8 cellular contexts compared by ENCODE assay signal in the genomic region with DNA sequence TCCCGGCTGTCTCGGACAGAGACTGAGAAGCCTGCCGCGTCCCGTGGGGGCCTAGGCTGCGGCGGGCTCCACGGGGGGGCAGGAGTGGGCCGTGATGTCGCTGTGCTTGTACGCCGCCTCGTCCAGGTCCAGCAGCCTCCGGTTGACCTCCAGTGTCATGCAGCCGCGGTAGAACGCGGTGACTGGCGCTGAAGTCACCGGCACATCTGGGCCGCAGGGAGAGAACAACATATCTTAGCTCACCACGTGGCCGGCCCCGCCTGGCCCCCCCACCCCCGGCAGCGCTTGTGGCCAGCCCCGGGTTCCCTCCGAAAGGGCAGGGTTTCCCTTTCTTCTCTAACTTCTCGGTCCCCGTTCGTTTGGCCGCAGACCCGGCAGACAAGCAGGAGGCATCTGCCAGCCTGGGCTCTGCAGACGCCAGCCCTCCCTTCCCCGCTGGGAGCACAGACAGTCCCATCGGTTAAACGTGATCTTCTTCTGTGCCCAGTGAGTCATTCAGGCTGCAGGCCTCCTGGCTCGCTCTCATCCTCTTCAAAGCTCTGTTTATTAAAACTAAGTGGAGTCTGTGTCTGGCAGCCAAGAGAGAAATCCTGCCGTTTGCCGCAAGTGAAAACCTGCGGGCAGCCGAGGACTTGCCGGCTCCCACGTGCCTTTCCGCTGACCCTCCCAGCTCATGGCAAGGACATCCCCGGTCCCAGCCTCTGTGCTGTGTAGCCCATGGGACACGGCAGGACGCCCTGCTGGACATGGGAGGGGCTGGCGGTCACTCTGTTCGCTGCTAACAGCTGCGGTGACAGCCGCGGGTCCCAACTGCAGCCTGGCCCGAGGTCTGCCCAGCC. TPM values are rescaled to one million over a fixed set of nuclear protein-coding genes. Genes with fewer than 3 reads are reported as not detected.
DNase-seq lines count a peak whose midpoint lies in the region; ATAC-seq and TF ChIP-seq lines count a peak whose summit lies in the region.

No MANE protein-coding gene starts in this region.

- peak in 3 of 4 donors; percentile 14 to 71 (median 49) for TF ChIP-seq EP300 in sigmoid colon (IDR thresholded peaks at IDR 0.05)

- 68 to 77% methylated on average over 54 of the region's 54 CpGs for WGBS in sigmoid colon, 2 donors

- H3K4me3 ChIP-seq in adipocyte (ENCODE audit: low read length) = peak overlapping the region; percentile 48
- peak overlapping the region; percentile 18 to 50 (median 36) for H3K4me3 ChIP-seq in sigmoid colon
- H3K4me3 ChIP-seq in effector memory CD4-positive, alpha-beta T cell (ENCODE audit: insufficient read depth, low read depth, low read length, poor library complexity, severe bottlenecking) = no peak overlapping the region

- H3K27me3 Mint-ChIP-seq in IgD-negative memory B cell = peaks cover 3% of the 10 kb centered on the region
- peaks cover 0 to 2% (median 0%) of the 10 kb centered on the region in 5 donors for H3K27me3 Mint-ChIP-seq in naive thymus-derived CD8-positive, alpha-beta T cell

- intact Hi-C loops in Right ventricle myocardium superior (cut with DNase I) = no loop called here
- intact Hi-C loops in sigmoid colon (cut with DNase I) = loop anchor here (2.0 to 5.0 kb wide), 2 partner anchors 16 to 246 kb away; no protein-coding TSS in a partner anchor

- TF ChIP-seq POLR2A in sigmoid colon (IDR thresholded peaks at IDR 0.05) = no peak

- H3K4me1 ChIP-seq in adipocyte (ENCODE audit: control insufficient read depth, insufficient read depth, low read length) (peaks cover 36% of the 10 kb centered on the region), sigmoid colon (peaks cover 0 to 57% (median 47%) of the 10 kb centered on the region in 4 donors)
- H3K4me1 ChIP-seq in effector memory CD4-positive, alpha-beta T cell (ENCODE audit: control insufficient read depth, insufficient read depth, low read length, poor library complexity, severe bottlenecking) = no peaks in the 10 kb centered on the region

- ATAC-seq in Right ventricle myocardium superior (ENCODE audit: poor library complexity) = peak; percentile 82
- ATAC-seq in naive thymus-derived CD8-positive, alpha-beta T cell = no peak
- no peak for ATAC-seq in HG03139 (IDR thresholded peaks at IDR 0.05; ENCODE audit: unreplicated experiment)

- peak overlapping the region; percentile 78 for H3K9ac ChIP-seq in adipocyte (ENCODE audit: low read length)

- no peak for TF ChIP-seq CTCF in sigmoid colon (IDR thresholded peaks at IDR 0.05)

- no peak overlapping the region for H3K4me3 Mint-ChIP-seq in IgD-negative memory B cell
- no peak overlapping the region for H3K4me3 Mint-ChIP-seq in naive thymus-derived CD8-positive, alpha-beta T cell

- H3K36me3 ChIP-seq in adipocyte (ENCODE audit: control insufficient read depth, insufficient read depth, low read length, severe bottlenecking) (peaks cover 22% of the 10 kb centered on the region), sigmoid colon (peaks cover 0 to 21% (median 6%) of the 10 kb centered on the region in 4 donors)
- H3K36me3 ChIP-seq in effector memory CD4-positive, alpha-beta T cell (ENCODE audit: control insufficient read depth, insufficient read depth, low read length) = no peaks in the 10 kb centered on the region

- peaks cover 0 to 1% (median 0%) of the 10 kb centered on the region in 3 donors for H3K9me3 Mint-ChIP-seq in IgD-negative memory B cell
- H3K9me3 Mint-ChIP-seq in naive thymus-derived CD8-positive, alpha-beta T cell = peaks cover 0 to 10% (median 0%) of the 10 kb centered on the region in 9 donors

- H3K9me3 ChIP-seq in adipocyte (ENCODE audit: control insufficient read depth, low read length) (no peaks in the 10 kb centered on the region), sigmoid colon (no peaks in the 10 kb centered on the region)
- H3K9me3 ChIP-seq in effector memory CD4-positive, alpha-beta T cell (ENCODE audit: control insufficient read depth, low read length) = no peaks in the 10 kb centered on the region

- peaks cover 2% of the 10 kb centered on the region for H3K36me3 Mint-ChIP-seq in IgD-negative memory B cell
- H3K36me3 Mint-ChIP-seq in naive thymus-derived CD8-positive, alpha-beta T cell = peaks cover 0 to 6% (median 0%) of the 10 kb centered on the region in 3 donors

- peak overlapping the region; percentile 79 to 89 (median 84) for H3K27ac ChIP-seq in sigmoid colon
- H3K27ac ChIP-seq in effector memory CD4-positive, alpha-beta T cell (ENCODE audit: insufficient read depth, low read length, poor library complexity, severe bottlenecking) = no peak overlapping the region

- H3K27ac Mint-ChIP-seq in IgD-negative memory B cell = peak overlapping the region in 2 of 3 donors; percentile 42 to 59
- H3K27ac Mint-ChIP-seq in naive thymus-derived CD8-positive, alpha-beta T cell = peak overlapping the region in 2 of 10 donors; percentile 27 to 40

- POLR2A ChIA-PET in naive thymus-derived CD8-positive, alpha-beta T cell (lab: Charles Lee) = no interaction called here

- DNase-seq in adipocyte (ENCODE audit: low read depth) (peak; percentile 95), Right ventricle myocardium superior (peak; percentile 85), sigmoid colon (peak; percentile 96), activated gamma-delta T cell treated with Interleukin-2 at 50 U/mL for 16 hours (no peak)
- no peak for DNase-seq in effector memory CD4-positive, alpha-beta T cell
- DNase-seq in naive thymus-derived CD8-positive, alpha-beta T cell = no peak

- H3K4me1 Mint-ChIP-seq in IgD-negative memory B cell = peaks cover 6 to 14% (median 13%) of the 10 kb centered on the region in 3 donors
- peaks cover 10 to 17% (median 14%) of the 10 kb centered on the region in 4 donors for H3K4me1 Mint-ChIP-seq in naive thymus-derived CD8-positive, alpha-beta T cell

- H3K27me3 ChIP-seq in adipocyte (replicated peaks; ENCODE audit: control insufficient read depth, insufficient read depth, low read length) = no peaks in the 10 kb centered on the region
- H3K27me3 ChIP-seq in sigmoid colon = no peaks in the 10 kb centered on the region
- no peaks in the 10 kb centered on the region for H3K27me3 ChIP-seq in effector memory CD4-positive, alpha-beta T cell (replicated peaks; ENCODE audit: control insufficient read depth, insufficient read depth, low read length, poor library complexity, severe bottlenecking)

RNA-seq across cellular contexts. Expression of gene GAS6, which starts 42.8 kb away (rescaled TPM):
- polyA plus RNA-seq in IgD-negative memory B cell (0.60 TPM), sigmoid colon (100 to 1,000 TPM in 1 of 3 donors, 10 to 100 TPM in 2; 27.0 to 101 (median 28.2) TPM)
- total RNA-seq in Right ventricle myocardium superior (181 TPM), sigmoid colon (100 to 1,000 TPM in 1 of 4 donors, 10 to 100 TPM in 3; 34.4 to 105 (median 70.4) TPM)
- 1 to 10 TPM; 2.2 to 2.4 TPM for total RNA-seq in naive thymus-derived CD8-positive, alpha-beta T cell
- under 1 TPM in 2 of 3 donors, not detected in 1; 0.19 to 0.23 TPM for polyA plus RNA-seq in naive thymus-derived CD8-positive, alpha-beta T cell

Comparison
In these comparisons a context has a peak if more than half of its experiments do, and no peak if none do; other contexts are left out.
1. DNase-seq: peak in adipocyte (single experiment), Right ventricle myocardium superior (single experiment) and sigmoid colon (single experiment); none in effector memory CD4-positive, alpha-beta T cell (0 of 3), activated gamma-delta T cell treated with Interleukin-2 at 50 U/mL for 16 hours (single experiment) and naive thymus-derived CD8-positive, alpha-beta T cell (0 of 10).
2. RNA of gene GAS6, which starts 42.8 kb away (total RNA-seq): 181 TPM in Right ventricle myocardium superior (single experiment) and 34.4 to 105 TPM in sigmoid colon; 2.2 to 2.4 TPM in naive thymus-derived CD8-positive, alpha-beta T cell; every median in the first group is over 10 times any median in the second.